12 cellular contexts compared by ENCODE assay signal in the genomic region with DNA sequence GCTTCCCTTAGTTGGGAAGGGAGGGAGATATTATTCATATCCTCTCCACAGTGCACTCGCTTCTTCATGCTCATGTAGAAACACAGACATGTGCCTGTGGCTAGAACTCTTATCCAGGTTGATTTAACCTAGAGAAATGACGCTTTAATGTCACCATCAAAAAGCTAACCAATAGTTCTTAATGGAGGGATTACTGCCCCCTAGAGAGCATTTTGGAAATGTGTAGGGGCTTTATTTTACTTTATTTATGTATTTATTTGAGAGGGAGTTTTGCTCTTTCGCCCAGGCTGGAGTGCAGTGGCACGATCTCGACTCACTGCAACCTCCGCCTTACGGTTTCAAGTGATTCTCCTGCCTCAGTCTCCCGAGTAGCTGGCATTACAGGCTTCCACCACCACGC.
A peak's percentile ranks its signal among the peaks of the same experiment; 100 is the strongest.
DNase-seq lines count a peak whose midpoint lies in the region; ATAC-seq and TF ChIP-seq lines count a peak whose summit lies in the region.
"Had no signal": no experiment of that assay in that cellular context is flagged by ENCODE, and none has a peak within 500 bp of the region (broad histone marks: within the 10 kb centered on the region; RNA-seq: fewer than 3 reads in every experiment).

No MANE protein-coding gene starts in this region.

- ATAC-seq in left ventricle myocardium superior (no peak), upper lobe of right lung (no peak)
- no peak for ATAC-seq in stimulated activated memory B cell treated with anti-CD40 and anti-IgM and Interleukin-4, amounts not matched to agents 10 μg/mL and 1 μg/mL and 100 μg/mL, for 72 hours

- no peak overlapping the region for H3K4me3 ChIP-seq in left ventricle myocardium inferior
- no peak overlapping the region for H3K4me3 ChIP-seq in PC-9
- H3K4me3 ChIP-seq in fibroblast of the aortic adventitia (ENCODE audit: low read depth, low read length) = no peak overlapping the region
- H3K4me3 ChIP-seq in upper lobe of right lung = no peak overlapping the region

- H3K4me1 Mint-ChIP-seq in stimulated activated memory B cell treated with anti-CD40 and anti-IgM and Interleukin-4, amounts not matched to agents 10 μg/mL and 1 μg/mL and 100 μg/mL, for 72 hours = peaks cover 12% of the 10 kb centered on the region

- DNase-seq in left ventricle myocardium inferior (no peak), left ventricle myocardium superior (no peak), PC-9 (no peak), fibroblast of the aortic adventitia (ENCODE audit: low read depth) (peak; percentile 40), upper lobe of right lung (no peak), GM10248 (ENCODE audit: extremely low spot score) (no peak), globus pallidus (ENCODE audit: low spot score) (no peak)
- DNase-seq: NCI-H187 had no signal

- no TSS peak for BruUV-seq in PC-9 (replicated peaks; lab: Mats Ljungman, UMichigan)

- H3K79me2 ChIP-seq in PC-9 (ENCODE audit: low read depth) = no peaks in the 10 kb centered on the region
- H3K79me2 ChIP-seq: parathyroid adenoma had no signal

- H3K9me3 Mint-ChIP-seq in stimulated activated memory B cell treated with anti-CD40 and anti-IgM and Interleukin-4, amounts not matched to agents 10 μg/mL and 1 μg/mL and 100 μg/mL, for 72 hours = peaks cover 2% of the 10 kb centered on the region
- H3K9me3 Mint-ChIP-seq: CD4-positive, CD25-positive, alpha-beta regulatory T cell had no signal

- peaks cover 1% of the 10 kb centered on the region for H3K9me3 ChIP-seq in left ventricle myocardium inferior (replicated peaks)
- no peaks in the 10 kb centered on the region for H3K9me3 ChIP-seq in PC-9 (ENCODE audit: insufficient read depth, low read depth)
- H3K9me3 ChIP-seq in upper lobe of right lung = no peaks in the 10 kb centered on the region

- no peaks in the 10 kb centered on the region for H3F3A ChIP-seq in PC-9 (ENCODE audit: insufficient read depth, low read depth)

- H3K36me3 ChIP-seq in left ventricle myocardium inferior (no peaks in the 10 kb centered on the region), PC-9 (ENCODE audit: low read depth) (no peaks in the 10 kb centered on the region), upper lobe of right lung (no peaks in the 10 kb centered on the region)

- intact Hi-C loops in left ventricle myocardium inferior (cut with micrococcal nuclease) = no loop called here
- intact Hi-C loops in left ventricle myocardium superior (cut with micrococcal nuclease) = no loop called here
- intact Hi-C loops in PC-9 (cut with micrococcal nuclease; ENCODE audit: unreplicated experiment) = no loop called here
- intact Hi-C loops in upper lobe of right lung (cut with DNase I) = no loop called here

- H3K4me2 ChIP-seq in PC-9 = no peak overlapping the region

- H4K20me1 ChIP-seq in PC-9 (ENCODE audit: insufficient read depth) = no peaks in the 10 kb centered on the region

- POLR2A ChIA-PET in PC-9 (lab: Charles Lee; ENCODE audit: unreplicated experiment) = no interaction called here
- POLR2A ChIA-PET in GM10248 (lab: Yijun Ruan, JAX) = no interaction called here

- H3K27ac Mint-ChIP-seq in stimulated activated memory B cell treated with anti-CD40 and anti-IgM and Interleukin-4, amounts not matched to agents 10 μg/mL and 1 μg/mL and 100 μg/mL, for 72 hours = no peak overlapping the region
- H3K27ac Mint-ChIP-seq: activated naive CD8-positive, alpha-beta T cell; CD4-positive, CD25-positive, alpha-beta regulatory T cell had no signal

- TF ChIP-seq CTCF in left ventricle myocardium inferior (IDR thresholded peaks at IDR 0.05; ENCODE audit: borderline replicate concordance) = peak; percentile 24
- peak; percentile 50; the same call in 1 of the 2 replicates for TF ChIP-seq CTCF in PC-9 (conservative IDR thresholded peaks at IDR 0.05)
- peak; percentile 38 for TF ChIP-seq CTCF in fibroblast of the aortic adventitia (IDR thresholded peaks at IDR 0.05; ENCODE audit: insufficient read depth, low read length)
- TF ChIP-seq CTCF in upper lobe of right lung (IDR thresholded peaks at IDR 0.05) = peak; percentile 27
- no peak for TF ChIP-seq CTCF in GM10248 (IDR thresholded peaks at IDR 0.05; ENCODE audit: control extremely low read depth, extremely low read depth, low read depth, missing control alignments)

- H3K36me3 Mint-ChIP-seq in stimulated activated memory B cell treated with anti-CD40 and anti-IgM and Interleukin-4, amounts not matched to agents 10 μg/mL and 1 μg/mL and 100 μg/mL, for 72 hours = no peaks in the 10 kb centered on the region
- H3K36me3 Mint-ChIP-seq: activated naive CD8-positive, alpha-beta T cell; CD4-positive, CD25-positive, alpha-beta regulatory T cell had no signal

- H3K27me3 ChIP-seq in left ventricle myocardium inferior (ENCODE audit: low read depth) (peaks cover 22% of the 10 kb centered on the region), PC-9 (ENCODE audit: insufficient read depth, low read depth) (peaks cover 31% of the 10 kb centered on the region), upper lobe of right lung (no peaks in the 10 kb centered on the region)

- H3K4me1 ChIP-seq in left ventricle myocardium inferior (no peaks in the 10 kb centered on the region), PC-9 (replicated peaks; ENCODE audit: insufficient read depth) (no peaks in the 10 kb centered on the region), upper lobe of right lung (no peaks in the 10 kb centered on the region)
- H3K4me1 ChIP-seq: parathyroid adenoma had no signal

- peaks cover 24% of the 10 kb centered on the region for H3K27me3 Mint-ChIP-seq in stimulated activated memory B cell treated with anti-CD40 and anti-IgM and Interleukin-4, amounts not matched to agents 10 μg/mL and 1 μg/mL and 100 μg/mL, for 72 hours

- H2AFZ ChIP-seq in PC-9 = no peak overlapping the region
- H2AFZ ChIP-seq: parathyroid adenoma had no signal

- H3K4me3 Mint-ChIP-seq in stimulated activated memory B cell treated with anti-CD40 and anti-IgM and Interleukin-4, amounts not matched to agents 10 μg/mL and 1 μg/mL and 100 μg/mL, for 72 hours = no peak overlapping the region
- H3K4me3 Mint-ChIP-seq: activated naive CD8-positive, alpha-beta T cell; CD4-positive, CD25-positive, alpha-beta regulatory T cell had no signal

- H3K9me2 ChIP-seq in PC-9 (ENCODE audit: insufficient read depth) = no peaks in the 10 kb centered on the region

- H3K27ac ChIP-seq in left ventricle myocardium inferior (replicated peaks) = no peak overlapping the region
- H3K27ac ChIP-seq in PC-9 = no peak overlapping the region
- no peak overlapping the region for H3K27ac ChIP-seq in upper lobe of right lung
- H3K27ac ChIP-seq: parathyroid adenoma had no signal

- CTCF ChIA-PET in PC-9 (lab: Charles Lee) = no interaction called here
- CTCF ChIA-PET in GM10248 (lab: Yijun Ruan, JAX) = interaction anchor here (0.8 to 2.6 kb wide), 6 partner anchors 8 to 249 kb away, joined by 3 to 8 read pairs (median 4); no protein-coding TSS in a partner anchor
